ENCODE assay signal across 22 cellular contexts in genomic region chr6:105494688-105495087, GRCh38.
"Had no signal": no experiment of that assay in that cellular context is flagged by ENCODE, and none has a peak within 500 bp of the region (broad histone marks: within the 10 kb centered on the region; RNA-seq: fewer than 3 reads in every experiment).

No MANE protein-coding gene starts in this region.

- H3K27me3 ChIP-seq: adrenal gland, breast epithelium had no signal

- H3K27me3 Mint-ChIP-seq: activated CD8-positive, alpha-beta T cell treated with anti-CD3 and anti-CD28 coated beads for 36 hours had no signal

- FAIRE-seq: RCC 7860 had no signal

- ATAC-seq: activated CD4-positive, alpha-beta T cell treated with anti-CD3 and anti-CD28 coated beads for 36 hours had no signal

- H3K4me3 Mint-ChIP-seq: activated CD4-positive, alpha-beta T cell treated with anti-CD3 and anti-CD28 coated beads for 36 hours; activated CD8-positive, alpha-beta T cell treated with anti-CD3 and anti-CD28 coated beads for 36 hours; activated naive CD8-positive, alpha-beta T cell treated with anti-CD3 and anti-CD28 coated beads, Interleukin-2, amount 10 ng/mL, durations not matched to agents 7 days and 5 days; activated T-cell treated with anti-CD3 and anti-CD28 coated beads, Interleukin-2, amount 50 U/mL, for 72 hours had no signal

- DNase-seq: activated CD4-positive, alpha-beta T cell treated with anti-CD3 and anti-CD28 coated beads for 36 hours; activated CD8-positive, alpha-beta memory T cell treated with anti-CD3 and anti-CD28 coated beads, Interleukin-2, amount 50 U/mL, for 4 hours; activated CD8-positive, alpha-beta T cell treated with anti-CD3 and anti-CD28 coated beads for 36 hours; activated naive CD4-positive, alpha-beta T cell treated with anti-CD3 and anti-CD28 coated beads, Interleukin-2, amount 50 U/mL, for 16 hours; activated naive CD8-positive, alpha-beta T cell treated with anti-CD3 and anti-CD28 coated beads, Interleukin-2, amount 10 ng/mL, durations not matched to agents 7 days and 5 days; activated T-cell treated with anti-CD3 and anti-CD28 coated beads, Interleukin-2, amount 50 U/mL, for 72 hours; adrenal gland; aorta; caudate nucleus; KG1; NCI-H1092 treated with DMSO at 0.1 percent for 48 hours; NCI-H1417 treated with DMSO at 0.1 percent for 48 hours; NCI-H1694; NCI-H2029 treated with DMSO at 0.1 percent for 48 hours; NCI-H345; NCI-H510A; NCI-H526 treated with DMSO at 0.1 percent for 48 hours; NK-92 treated with Interleukin-12 subunit alpha and Interleukin-12 subunit beta, amount 100 ng/mL, for 24 hours; SIG-M5 had no signal

- H3K36me3 ChIP-seq: adrenal gland, breast epithelium had no signal

- H3K27ac ChIP-seq: adrenal gland, breast epithelium, VCaP had no signal

- H3K27ac Mint-ChIP-seq: activated CD4-positive, alpha-beta T cell treated with anti-CD3 and anti-CD28 coated beads for 36 hours; activated CD8-positive, alpha-beta T cell treated with anti-CD3 and anti-CD28 coated beads for 36 hours; activated naive CD8-positive, alpha-beta T cell treated with anti-CD3 and anti-CD28 coated beads, Interleukin-2, amount 10 ng/mL, durations not matched to agents 7 days and 5 days; activated T-cell treated with anti-CD3 and anti-CD28 coated beads, Interleukin-2, amount 50 U/mL, for 72 hours had no signal

- H3K9me3 Mint-ChIP-seq: activated CD8-positive, alpha-beta T cell treated with anti-CD3 and anti-CD28 coated beads for 36 hours; activated naive CD8-positive, alpha-beta T cell treated with anti-CD3 and anti-CD28 coated beads, Interleukin-2, amount 10 ng/mL, durations not matched to agents 7 days and 5 days had no signal

- H3K9me3 ChIP-seq: adrenal gland, breast epithelium had no signal

- H3K4me3 ChIP-seq: adrenal gland, breast epithelium had no signal
